1 cellular context compared by ENCODE assay signal in the genomic region with DNA sequence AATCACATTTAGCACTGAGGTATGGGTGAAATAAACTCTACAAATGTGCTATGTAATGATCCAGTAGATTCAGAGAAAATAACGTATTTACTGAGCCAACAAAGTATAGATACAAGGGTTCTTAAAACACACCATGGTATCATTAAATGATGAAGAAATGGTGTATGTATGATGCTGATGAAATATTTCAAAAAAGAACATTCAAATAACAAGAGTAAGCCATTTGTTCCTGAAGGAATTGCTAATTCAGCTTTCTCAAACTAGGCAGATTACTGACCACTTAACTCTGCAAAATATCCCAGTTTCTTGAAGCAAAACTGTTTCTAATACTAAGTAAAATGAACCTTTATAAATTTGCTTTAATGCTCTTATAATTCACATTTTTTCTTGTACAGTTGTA.
TF ChIP-seq lines count a peak whose summit lies in the region.

No MANE protein-coding gene starts in this region.

TF ChIP-seq in HCT116, 20 proteins besides CTCF, POLR2A, EP300 and RAD21:
- TF ChIP-seq, protein P1, sequence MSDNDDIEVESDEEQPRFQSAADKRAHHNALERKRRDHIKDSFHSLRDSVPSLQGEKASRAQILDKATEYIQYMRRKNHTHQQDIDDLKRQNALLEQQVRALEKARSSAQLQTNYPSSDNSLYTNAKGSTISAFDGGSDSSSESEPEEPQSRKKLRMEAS (IDR thresholded peaks at IDR 0.05), result no peak
- no peak for TF ChIP-seq EGR1 (IDR thresholded peaks at IDR 0.05; ENCODE audit: low read depth)
- TF ChIP-seq SIN3A (IDR thresholded peaks at IDR 0.05; ENCODE audit: low read depth), result 0 out of 2 replicates have a peak, but pooled peaks have one; percentile 21
- no peak; the same call in 1 of the 2 replicates for TF ChIP-seq SP1 (IDR thresholded peaks at IDR 0.05; ENCODE audit: low read depth)
- 0 out of 2 replicates have a peak, but pooled peaks have one; percentile 6 for TF ChIP-seq POLR2AphosphoS5 (IDR thresholded peaks at IDR 0.05; ENCODE audit: low read depth, low read length)
- TF ChIP-seq FOSL1 (IDR thresholded peaks at IDR 0.05; ENCODE audit: low read depth), result no peak
- TF ChIP-seq EZH2 (IDR thresholded peaks at IDR 0.05), result no peak
- no peak for TF ChIP-seq YY1 (IDR thresholded peaks at IDR 0.05; ENCODE audit: extremely low read depth, insufficient replicate concordance, low read depth, low read length)
